In the genomic region with DNA sequence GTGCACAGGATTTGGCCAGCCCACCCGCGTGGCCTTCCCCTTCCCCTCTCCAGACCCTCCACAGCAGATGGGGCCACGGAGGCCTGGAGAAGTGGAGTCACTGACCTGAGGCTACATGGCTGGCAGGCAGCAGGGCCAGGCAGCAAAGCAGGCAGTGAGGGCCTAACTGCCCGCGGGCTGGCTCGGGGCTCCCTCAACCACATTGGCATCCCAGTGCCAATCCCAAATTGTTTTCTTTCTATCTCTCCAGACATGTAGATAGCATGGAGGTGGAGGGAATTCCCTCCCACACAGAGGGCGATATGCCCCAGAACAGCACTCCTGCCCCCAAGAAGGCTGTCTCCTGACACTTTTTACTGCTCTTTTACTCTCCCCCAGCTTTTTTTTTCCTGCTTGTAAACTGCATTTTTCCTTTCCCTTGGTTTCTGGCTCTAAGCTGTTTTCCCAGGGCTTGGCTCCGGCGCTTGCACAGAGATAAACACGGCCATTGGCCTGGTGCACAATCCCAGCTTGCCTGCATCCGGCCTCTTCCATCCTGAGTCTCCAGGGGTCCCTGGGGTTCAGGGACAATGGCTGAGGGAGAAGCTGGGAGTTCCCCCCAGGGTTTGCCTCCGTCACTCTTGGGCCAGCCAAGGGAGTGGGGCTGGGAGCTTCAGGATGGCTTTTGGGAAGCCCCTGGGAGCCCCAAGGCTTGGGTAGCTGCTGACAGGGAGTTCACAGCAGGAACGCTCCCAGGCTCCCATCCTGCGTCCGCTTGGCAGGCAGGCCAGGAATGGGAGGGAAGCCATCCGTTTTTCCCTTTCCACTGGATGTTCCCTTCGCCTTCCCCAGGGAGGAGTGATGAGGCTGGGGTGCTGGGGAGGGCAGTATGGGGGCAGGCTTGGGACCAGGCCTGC, we compare ENCODE assay signal across 7 cellular contexts. TPM values are rescaled to one million over a fixed set of nuclear protein-coding genes. Genes with fewer than 3 reads are reported as not detected.
DNase-seq lines count a peak whose midpoint lies in the region; ATAC-seq and TF ChIP-seq lines count a peak whose summit lies in the region.

No MANE protein-coding gene starts in this region.

- 6 to 9% methylated on average over 17 of the region's 17 CpGs for WGBS in aorta, 2 donors

- no peak for DNase-seq in RWPE1 (ENCODE audit: low spot score)
- DNase-seq in fibroblast of mammary gland (ENCODE audit: low read depth) = peak; percentile 47
- peak in 1 of 2 donors; percentile 77 for DNase-seq in aorta
- no peak for DNase-seq in NCI-H526 (lab: John Stamatoyannopoulos, UW)
- no peak for DNase-seq in NCI-H774 (lab: John Stamatoyannopoulos, UW)

- POLR2A ChIA-PET in RWPE1 (lab: Yijun Ruan, JAX; ENCODE audit: low non-redundant PET) = interaction anchor here (0.9 kb wide), 1 partner anchor 40 kb away, joined by 3 read pairs; no protein-coding TSS in a partner anchor

- ATAC-seq in aorta (ENCODE audit: low FRiP score) (peak; percentile 77), HG03095 (IDR thresholded peaks at IDR 0.05; ENCODE audit: unreplicated experiment) (no peak)

- H3K36me3 Mint-ChIP-seq in nephron (ENCODE audit: low read depth) = peaks cover 12% of the 10 kb centered on the region

- intact Hi-C loops in aorta (cut with DNase I) = loop anchor here in 1 of 2 donors (2.0 to 5.0 kb wide), 2 partner anchors 18 to 40 kb away; a partner anchor contains a TSS

- H3K9me3 ChIP-seq in aorta (ENCODE audit: control insufficient read depth, low read length) = no peaks in the 10 kb centered on the region

- peaks cover 72% of the 10 kb centered on the region for H3K4me1 Mint-ChIP-seq in nephron

- no peaks in the 10 kb centered on the region for H3K36me3 ChIP-seq in aorta (ENCODE audit: control insufficient read depth in 1 of 2, insufficient read depth in 2 of 2, low read length in 1 of 2)

- no peaks in the 10 kb centered on the region for H3K27me3 ChIP-seq in aorta (ENCODE audit: control insufficient read depth in 1 of 2, insufficient read depth in 2 of 2, low read length in 1 of 2)

- H3K4me3 ChIP-seq in fibroblast of mammary gland (ENCODE audit: control insufficient read depth, low read depth, low read length) (no peak overlapping the region), aorta (ENCODE audit: low read length in 2 of 2) (no peak overlapping the region)

- TF ChIP-seq CTCF in RWPE1 (conservative IDR thresholded peaks at IDR 0.05; ENCODE audit: low read depth) (no peak), fibroblast of mammary gland (conservative IDR thresholded peaks at IDR 0.05; ENCODE audit: control insufficient read depth, insufficient read depth, low read depth, low read length) (no peak), nephron (IDR thresholded peaks at IDR 0.05; ENCODE audit: unreplicated experiment in 3 of 3) (no peak)

- H3K27me3 Mint-ChIP-seq in nephron (ENCODE audit: low read depth) = no peaks in the 10 kb centered on the region

- CTCF ChIA-PET in RWPE1 (lab: Yijun Ruan, JAX) = interaction anchor here (0.7 to 1.1 kb wide), 2 partner anchors 13 to 39 kb away, joined by 3 to 4 read pairs; a partner anchor contains a TSS

- H3K4me1 ChIP-seq in aorta (ENCODE audit: control insufficient read depth in 1 of 2, insufficient read depth in 2 of 2, low read length in 2 of 2) = peaks cover 0 to 8% of the 10 kb centered on the region in 2 donors

- H3K27ac ChIP-seq in RWPE1 (peak overlapping the region; percentile 93), aorta (ENCODE audit: low read depth in 1 of 2, low read length in 2 of 2) (peak overlapping the region; percentile 51 to 96)

- H3K27ac Mint-ChIP-seq in nephron = peak overlapping the region; percentile 94 to 99 (median 98)

- no peaks in the 10 kb centered on the region for H3K9me3 Mint-ChIP-seq in nephron

- peak overlapping the region; percentile 55 to 64 (median 63) for H3K4me3 Mint-ChIP-seq in nephron

RNA-seq across cellular contexts. Expression of a gene that starts 7.0 kb away (rescaled TPM):
- 100 to 1,000 TPM in 1 of 2 donors, 10 to 100 TPM in 1; 57.6 to 153 TPM for total RNA-seq in aorta
- 10 to 100 TPM; 20.0 to 66.3 TPM for polyA plus RNA-seq in aorta

RNA-seq across cellular contexts. Expression of a gene that starts 39.3 kb away (rescaled TPM):
- total RNA-seq in aorta = 100 to 1,000 TPM; 128 to 140 TPM
- polyA plus RNA-seq in aorta = 100 to 1,000 TPM; 180 to 390 TPM
